12 cellular contexts compared by ENCODE assay signal in genomic region chr12:8184206-8184605, GRCh38. TPM values are rescaled to one million over a fixed set of nuclear protein-coding genes. Genes with fewer than 3 reads are reported as not detected.
"Had no signal": no experiment of that assay in that cellular context is flagged by ENCODE, and none has a peak within 500 bp of the region (broad histone marks: within the 10 kb centered on the region; RNA-seq: fewer than 3 reads in every experiment).

No MANE protein-coding gene starts in this region.

RNA-seq across cellular contexts. Expression of gene ZNF705A, which starts 27.4 kb away (rescaled TPM):
- total RNA-seq: stomach, subcutaneous adipose tissue, suprapubic skin, temporal lobe, thoracic aorta, tibial nerve, transverse colon, upper lobe of left lung, upper lobe of right lung, ureter, urinary bladder, vagina had no signal
- polyA plus RNA-seq: stomach, urinary bladder had no signal

RNA-seq across cellular contexts. Expression of gene FAM90A1, which starts 43.2 kb away (rescaled TPM):
- total RNA-seq: suprapubic skin, temporal lobe, thoracic aorta, transverse colon, urinary bladder, vagina had no signal
